ENCODE assay signal across 31 cellular contexts in genomic region chr5:132677682-132678400, GRCh38. TPM values are rescaled to one million over a fixed set of nuclear protein-coding genes. Genes with fewer than 3 reads are reported as not detected.
DNase-seq lines count a peak whose midpoint lies in the region; ATAC-seq and TF ChIP-seq lines count a peak whose summit lies in the region.
"Had no signal": no experiment of that assay in that cellular context is flagged by ENCODE, and none has a peak within 500 bp of the region (broad histone marks: within the 10 kb centered on the region; RNA-seq: fewer than 3 reads in every experiment).

No MANE protein-coding gene starts in this region.

- peak overlapping the region; percentile 48 for H3K4me2 ChIP-seq in GM23248 (ENCODE audit: unreplicated experiment)
- peak overlapping the region; percentile 8 for H3K4me2 ChIP-seq in fibroblast of lung (ENCODE audit: extremely low read depth, insufficient read depth, low read length)
- H3K4me2 ChIP-seq: BLaER1 treated with 17β-estradiol and CSF1 and Interleukin-3, amounts not matched to agents 10 nM and 100 nM had no signal

- H3K9me2 ChIP-seq in GM23248 (ENCODE audit: insufficient read depth), result no peaks in the 10 kb centered on the region

- H2AFZ ChIP-seq in GM23248, result no peak overlapping the region
- no peak overlapping the region for H2AFZ ChIP-seq in fibroblast of lung (ENCODE audit: low read length)

- H3K4me3 ChIP-seq in GM23248 (no peak overlapping the region), fibroblast of lung (replicated peaks in 1 of 4; ENCODE audit: control extremely low read depth in 1 of 4, insufficient read depth in 1 of 4, low read depth in 3 of 4, low read length in 4 of 4) (no peak overlapping the region)
- H3K4me3 ChIP-seq: adrenal gland; BLaER1 treated with 17β-estradiol and CSF1 and Interleukin-3, amounts not matched to agents 10 nM and 100 nM; pancreas; uterus had no signal

- in situ Hi-C loops in GM23248 (cut with MboI), result no loop called here

- H3K36me3 ChIP-seq in GM23248 (ENCODE audit: low read depth), result no peaks in the 10 kb centered on the region
- peaks cover 6% of the 10 kb centered on the region for H3K36me3 ChIP-seq in KOPT-K1 (ENCODE audit: insufficient read depth, low read length)
- H3K36me3 ChIP-seq in fibroblast of lung (ENCODE audit: control insufficient read depth, insufficient read depth, low read length), result no peaks in the 10 kb centered on the region
- H3K36me3 ChIP-seq: adrenal gland; BLaER1 treated with 17β-estradiol and CSF1 and Interleukin-3, amounts not matched to agents 10 nM and 100 nM; brain microvascular endothelial cell; pancreas; uterus had no signal

- H3F3A ChIP-seq in GM23248 (ENCODE audit: insufficient read depth), result peaks cover 37% of the 10 kb centered on the region

- DNase-seq in GM23248, result no peak
- DNase-seq in fibroblast of lung (ENCODE audit: low read depth in 2 of 2), result no peak
- no peak for DNase-seq in progenitor cell of endocrine pancreas (ENCODE audit: low spot score, unreplicated experiment)
- no peak for DNase-seq in kidney glomerular epithelial cell (lab: John Stamatoyannopoulos, UW)
- no peak for DNase-seq in SIG-M5 (lab: John Stamatoyannopoulos, UW)
- DNase-seq: activated CD4-positive, alpha-beta memory T cell treated with anti-CD3 and anti-CD28 coated beads for 36 hours; activated naive CD4-positive, alpha-beta T cell treated with anti-CD3 and anti-CD28 coated beads for 36 hours; DMS79; GDM1; MV-4-11; NCI-H1436; NCI-H2081 treated with DMSO at 0.1 percent for 48 hours; NCI-H774; pancreas; stimulated activated CD4-positive, alpha-beta T cell treated with anti-CD3 and anti-CD28 coated beads, Interleukin-2, amount 100 ng/mL, for 24 hours; stimulated activated naive CD8-positive, alpha-beta T cell treated with anti-CD3 and anti-CD28 coated beads, Interleukin-15, Interleukin-2, amounts not matched to agents 100 U/mL and 50 U/mL, for 24 hours; T-helper 2 cell had no signal

- WGBS in GM23248 (ENCODE audit: low coverage in 1 of 2, low lambda C conversion rate in 2 of 2, missing lambda C conversion rate in 2 of 2), 2 experiments, result 81 to 84% methylated on average over 15 of the region's 15 CpGs

- no peak for ATAC-seq in HG03159 (IDR thresholded peaks at IDR 0.05; ENCODE audit: unreplicated experiment)
- ATAC-seq: activated CD4-positive, CD25-positive, alpha-beta regulatory T cell treated with anti-CD3 and anti-CD28 coated beads, Interleukin-2, amount 50 U/mL, for 24 hours; stimulated activated naive CD8-positive, alpha-beta T cell treated with anti-CD3 and anti-CD28 coated beads, Interleukin-15, Interleukin-2, amounts not matched to agents 100 U/mL and 50 U/mL, for 24 hours had no signal

- H3K9me3 Mint-ChIP-seq in progenitor cell of endocrine pancreas (ENCODE audit: low read depth), result no peaks in the 10 kb centered on the region
- H3K9me3 Mint-ChIP-seq: activated CD4-positive, alpha-beta memory T cell treated with anti-CD3 and anti-CD28 coated beads for 36 hours; activated naive CD4-positive, alpha-beta T cell treated with anti-CD3 and anti-CD28 coated beads for 36 hours; nephron had no signal

- no peak for TF ChIP-seq CTCF in fibroblast of lung (conservative IDR thresholded peaks at IDR 0.05 in 1 of 2, IDR thresholded peaks at IDR 0.05 in 1 of 2; ENCODE audit: low read depth in 1 of 2, low read length in 2 of 2)
- no peak for TF ChIP-seq CTCF in progenitor cell of endocrine pancreas (IDR thresholded peaks at IDR 0.05; ENCODE audit: unreplicated experiment)

- no peaks in the 10 kb centered on the region for H3K36me3 Mint-ChIP-seq in progenitor cell of endocrine pancreas (ENCODE audit: insufficient read depth)
- H3K36me3 Mint-ChIP-seq: activated CD4-positive, alpha-beta memory T cell treated with anti-CD3 and anti-CD28 coated beads for 36 hours had no signal

- H3K4me3 Mint-ChIP-seq in progenitor cell of endocrine pancreas (ENCODE audit: low read depth), result no peak overlapping the region
- H3K4me3 Mint-ChIP-seq: activated CD4-positive, alpha-beta memory T cell treated with anti-CD3 and anti-CD28 coated beads for 36 hours; activated naive CD4-positive, alpha-beta T cell treated with anti-CD3 and anti-CD28 coated beads for 36 hours; nephron had no signal

- peaks cover 31% of the 10 kb centered on the region for H3K4me1 ChIP-seq in GM23248 (ENCODE audit: insufficient read depth)
- H3K4me1 ChIP-seq in fibroblast of lung (ENCODE audit: control insufficient read depth, extremely low read depth, insufficient read depth, low read length), result peaks cover 21% of the 10 kb centered on the region
- H3K4me1 ChIP-seq: pancreas had no signal

- H3K27me3 Mint-ChIP-seq in progenitor cell of endocrine pancreas, result peaks cover 19% of the 10 kb centered on the region
- H3K27me3 Mint-ChIP-seq: activated CD4-positive, alpha-beta memory T cell treated with anti-CD3 and anti-CD28 coated beads for 36 hours had no signal

- H3K27ac ChIP-seq in GM23248 (no peak overlapping the region), KOPT-K1 (ENCODE audit: low read depth, low read length, poor library complexity, severe bottlenecking) (peak overlapping the region; percentile 75), fibroblast of lung (ENCODE audit: insufficient read depth, low read length) (no peak overlapping the region)
- H3K27ac ChIP-seq: adrenal gland; BLaER1 treated with 17β-estradiol and CSF1 and Interleukin-3, amounts not matched to agents 10 nM and 100 nM; brain microvascular endothelial cell; pancreas; uterus had no signal

- H3K4me1 Mint-ChIP-seq in progenitor cell of endocrine pancreas (ENCODE audit: low read depth), result peaks cover 2% of the 10 kb centered on the region

- H3K9ac ChIP-seq in GM23248 (no peak overlapping the region), fibroblast of lung (ENCODE audit: insufficient read depth, low read length) (no peak overlapping the region)
- H3K9ac ChIP-seq: BLaER1 treated with 17β-estradiol and CSF1 and Interleukin-3, amounts not matched to agents 10 nM and 100 nM had no signal

- no peaks in the 10 kb centered on the region for H4K20me1 ChIP-seq in GM23248 (ENCODE audit: insufficient read depth)
- no peaks in the 10 kb centered on the region for H4K20me1 ChIP-seq in fibroblast of lung (ENCODE audit: control insufficient read depth, extremely low read depth, insufficient read depth, low read length)
- H4K20me1 ChIP-seq: BLaER1 treated with 17β-estradiol and CSF1 and Interleukin-3, amounts not matched to agents 10 nM and 100 nM had no signal

- H3K9me3 ChIP-seq in GM23248 (ENCODE audit: low read depth) (no peaks in the 10 kb centered on the region), KOPT-K1 (ENCODE audit: insufficient read depth, low read length, poor library complexity, severe bottlenecking) (no peaks in the 10 kb centered on the region), fibroblast of lung (ENCODE audit: control insufficient read depth, insufficient read depth, low read depth, low read length) (no peaks in the 10 kb centered on the region)
- H3K9me3 ChIP-seq: adrenal gland; BLaER1 treated with 17β-estradiol and CSF1 and Interleukin-3, amounts not matched to agents 10 nM and 100 nM; Caco-2; pancreas; uterus had no signal

- H3K27ac Mint-ChIP-seq in progenitor cell of endocrine pancreas, result peak overlapping the region; percentile 68
- H3K27ac Mint-ChIP-seq: activated CD4-positive, alpha-beta memory T cell treated with anti-CD3 and anti-CD28 coated beads for 36 hours; activated naive CD4-positive, alpha-beta T cell treated with anti-CD3 and anti-CD28 coated beads for 36 hours had no signal

- H3K79me2 ChIP-seq in GM23248 (ENCODE audit: insufficient read depth), result no peaks in the 10 kb centered on the region
- no peaks in the 10 kb centered on the region for H3K79me2 ChIP-seq in fibroblast of lung (ENCODE audit: control insufficient read depth, insufficient read depth, low read length)

- no peaks in the 10 kb centered on the region for H3K27me3 ChIP-seq in GM23248 (replicated peaks; ENCODE audit: insufficient read depth)
- H3K27me3 ChIP-seq in fibroblast of lung (ENCODE audit: control insufficient read depth, insufficient read depth, low read length), result no peaks in the 10 kb centered on the region
- H3K27me3 ChIP-seq: adrenal gland; BLaER1 treated with 17β-estradiol and CSF1 and Interleukin-3, amounts not matched to agents 10 nM and 100 nM; brain microvascular endothelial cell; pancreas; uterus had no signal

RNA-seq across cellular contexts. Expression of gene IL4, which starts 4.1 kb away (rescaled TPM):
- total RNA-seq in GM23248 (2014; rRNA removed; shearing (Covaris generic)), result not detected in 2 replicates
- polyA plus RNA-seq in GM23248 (2016; fragmentation: Nextera tagmentation; extraction: Ambion mirVana) (0.34 TPM in 1 of 2 replicates, not detected in the other), fibroblast of lung (not detected in 2 replicates)
- total RNA-seq in fibroblast of lung (not detected in 2 replicates), progenitor cell of endocrine pancreas (not detected in 2 replicates)
- not detected in 2 replicates for polyA plus RNA-seq in fibroblast of lung (2012)
- not detected in 2 replicates for polyA minus RNA-seq in fibroblast of lung (ENCODE audit: low replicate concordance)
- total RNA-seq: activated naive CD4-positive, alpha-beta T cell treated with anti-CD3 and anti-CD28 coated beads for 36 hours; adrenal gland; Caco-2; cerebellum; mammary epithelial cell; pancreas; RPMI7951; SK-MEL-5; temporal lobe; uterus had no signal
- polyA plus RNA-seq: adrenal gland, mammary epithelial cell, pancreas had no signal

RNA-seq across cellular contexts. Expression of gene IL13, which starts 19.9 kb away (rescaled TPM):
- total RNA-seq in GM23248 (2014; rRNA removed; shearing (Covaris generic)), result not detected in 2 replicates
- polyA plus RNA-seq in GM23248 (2016; fragmentation: Nextera tagmentation; extraction: Ambion mirVana), result not detected in 2 replicates
- not detected in 2 replicates for total RNA-seq in fibroblast of lung
- polyA plus RNA-seq in fibroblast of lung, result not detected in 2 replicates
- not detected in 2 replicates for polyA plus RNA-seq in fibroblast of lung (2012)
- not detected in 2 replicates for polyA minus RNA-seq in fibroblast of lung (ENCODE audit: low replicate concordance)
- not detected in 2 replicates for total RNA-seq in progenitor cell of endocrine pancreas
- total RNA-seq: Caco-2, cerebellum, mammary epithelial cell, pancreas, RPMI7951, SK-MEL-5, temporal lobe had no signal
- polyA plus RNA-seq: mammary epithelial cell had no signal

RNA-seq across cellular contexts. Expression of gene KIF3A, which starts 59.5 kb away (rescaled TPM):
- total RNA-seq in GM23248 (2014; rRNA removed; shearing (Covaris generic)), result 6.8 TPM in 2 replicates
- polyA plus RNA-seq in GM23248 (2016; fragmentation: Nextera tagmentation; extraction: Ambion mirVana), result 13.9 and 18.8 TPM in 2 replicates
- total RNA-seq in fibroblast of lung, result 10.5 and 11.2 TPM in 2 replicates
- 7.3 and 8.8 TPM in 2 replicates for polyA plus RNA-seq in fibroblast of lung
- polyA plus RNA-seq in fibroblast of lung (2012), result 5.8 and 6.3 TPM in 2 replicates
- 1.1 and 1.3 TPM in 2 replicates for polyA minus RNA-seq in fibroblast of lung (ENCODE audit: low replicate concordance)
- total RNA-seq in progenitor cell of endocrine pancreas, result 33.1 and 33.6 TPM in 2 replicates
